21 cellular contexts compared by ENCODE assay signal in the genomic region with DNA sequence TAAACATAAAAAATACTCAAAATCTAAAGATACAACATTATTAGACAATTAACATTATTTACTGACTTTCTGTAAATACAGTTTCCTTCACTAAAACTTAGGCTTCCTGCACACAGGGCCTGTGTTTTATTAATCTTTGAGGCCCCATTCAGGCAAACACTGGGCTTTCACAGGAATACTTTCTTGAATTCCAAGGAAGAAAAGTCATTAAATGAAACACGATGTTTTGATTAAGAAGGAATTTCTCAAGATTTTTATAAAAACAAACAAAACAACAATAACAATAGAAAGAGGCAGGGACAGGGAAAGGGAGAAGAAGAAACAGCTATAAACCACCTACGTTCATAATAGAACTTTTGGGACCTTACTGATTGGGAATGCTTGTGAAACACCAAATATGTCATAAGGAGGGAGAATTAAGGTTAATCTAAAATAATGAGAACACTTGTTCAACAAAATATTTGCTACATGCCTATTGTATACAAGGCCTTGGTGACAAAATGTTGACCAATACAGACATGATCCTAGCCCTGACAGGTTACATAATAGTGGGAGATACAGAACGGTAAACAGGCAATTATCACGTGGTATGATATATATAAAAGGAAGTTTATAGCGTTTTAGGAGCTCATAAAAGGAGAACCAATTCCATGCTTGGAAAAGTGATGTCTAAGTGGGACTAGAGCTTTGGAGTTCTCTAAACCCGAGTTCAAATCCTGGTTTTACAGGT. TPM values are rescaled to one million over a fixed set of nuclear protein-coding genes. Genes with fewer than 3 reads are reported as not detected.
DNase-seq lines count a peak whose midpoint lies in the region; ATAC-seq, FAIRE-seq and TF ChIP-seq lines count a peak whose summit lies in the region.
"Had no signal": no experiment of that assay in that cellular context is flagged by ENCODE, and none has a peak within 500 bp of the region (broad histone marks: within the 10 kb centered on the region; RNA-seq: fewer than 3 reads in every experiment).

No MANE protein-coding gene starts in this region.

- H3K4me3 ChIP-seq in HEK293 (ENCODE audit: low read depth, low read length) = no peak overlapping the region
- H3K4me3 ChIP-seq in liver (ENCODE audit: low read depth in 1 of 3, low read length in 3 of 3) = no peak overlapping the region
- no peak overlapping the region for H3K4me3 ChIP-seq in suprapubic skin
- H3K4me3 ChIP-seq: coronary artery, thoracic aorta had no signal

- TF ChIP-seq POLR2A in suprapubic skin (IDR thresholded peaks at IDR 0.05) = no peak
- no peak for TF ChIP-seq POLR2A in GM12892 (IDR thresholded peaks at IDR 0.05; ENCODE audit: low read depth, low read length)

- TF ChIP-seq CTCF in HEK293 (tag by site-specific recombination; IDR thresholded peaks at IDR 0.05) = no peak
- no peak for TF ChIP-seq CTCF in chondrocyte (IDR thresholded peaks at IDR 0.05)
- TF ChIP-seq CTCF in liver (IDR thresholded peaks at IDR 0.05; ENCODE audit: low read depth, low read length, missing input control) = no peak
- no peak for TF ChIP-seq CTCF in suprapubic skin (IDR thresholded peaks at IDR 0.05)

- POLR2A ChIA-PET in HEK293 (lab: Yijun Ruan, JAX) = no interaction called here

- H3K27ac Mint-ChIP-seq in chondrocyte (ENCODE audit: unreplicated experiment) = peak overlapping the region; percentile 84
- H3K27ac Mint-ChIP-seq: activated naive CD8-positive, alpha-beta T cell; CD4-positive, alpha-beta memory T cell; natural killer cell treated with Interleukin-12 subunit alpha and Interleukin-12 subunit beta and Interleukin-15 and Interleukin-18, amount 100 ng/mL, for 72 hours; stimulated activated memory B cell treated with anti-CD40 and anti-IgM and Interleukin-4, amounts not matched to agents 10 μg/mL and 1 μg/mL and 100 μg/mL, for 72 hours had no signal

- H3K27me3 Mint-ChIP-seq in chondrocyte (ENCODE audit: low read depth) = no peaks in the 10 kb centered on the region

- TF ChIP-seq EP300 in suprapubic skin (IDR thresholded peaks at IDR 0.05) = no peak

- H3K27ac ChIP-seq in HEK293 (ENCODE audit: extremely low read depth, low read depth, low read length) (no peak overlapping the region), liver (ENCODE audit: low read depth in 1 of 2, low read length in 2 of 2) (peak overlapping the region; percentile 62 to 69), suprapubic skin (peak overlapping the region; percentile 41)
- H3K27ac ChIP-seq: brain microvascular endothelial cell, coronary artery, thoracic aorta had no signal

- TF ChIP-seq RAD21 in liver (IDR thresholded peaks at IDR 0.05) = no peak

- FAIRE-seq in GM12892 (lab: Jason Lieb, UNC) = no peak

- no peak for ATAC-seq in HG02938 (IDR thresholded peaks at IDR 0.05; ENCODE audit: unreplicated experiment)
- ATAC-seq: natural killer cell treated with Interleukin-12 subunit alpha and Interleukin-12 subunit beta and Interleukin-15 and Interleukin-18, amount 100 ng/mL, for 72 hours; stimulated activated memory B cell treated with anti-CD40 and anti-IgM and Interleukin-4, amounts not matched to agents 10 μg/mL and 1 μg/mL and 100 μg/mL, for 72 hours had no signal

- H3K36me3 ChIP-seq in HEK293 (ENCODE audit: control insufficient read depth in 2 of 2, insufficient read depth in 1 of 2, low read length in 2 of 2) (no peaks in the 10 kb centered on the region), liver (ENCODE audit: control insufficient read depth in 4 of 4, insufficient read depth in 3 of 4, low read depth in 1 of 4, low read length in 3 of 4) (no peaks in the 10 kb centered on the region), suprapubic skin (no peaks in the 10 kb centered on the region)
- H3K36me3 ChIP-seq: brain microvascular endothelial cell, thoracic aorta had no signal

- CTCF ChIA-PET in HEK293 (lab: Yijun Ruan, JAX) = interaction anchor here (1.2 kb wide), 1 partner anchor 22 kb away, joined by 3 read pairs; no protein-coding TSS in a partner anchor

- no peak for DNase-seq in chondrocyte (ENCODE audit: low spot score)
- no peak for DNase-seq in suprapubic skin (ENCODE audit: low spot score in 2 of 2)
- no peak for DNase-seq in GM12892 (ENCODE audit: insufficient read length)
- no peak for DNase-seq in kidney glomerular epithelial cell (lab: John Stamatoyannopoulos, UW)
- no peak for DNase-seq in NK-92 treated with Interleukin-12 subunit alpha and Interleukin-12 subunit beta, amount 100 ng/mL, for 24 hours (lab: John Stamatoyannopoulos, UW)
- DNase-seq: activated CD4-positive, alpha-beta T cell treated with anti-CD3 and anti-CD28 coated beads for 4 hours; brain microvascular endothelial cell; CD4-positive, alpha-beta memory T cell; foreskin melanocyte; H7; mesendoderm; NCI-H524; stimulated activated CD4-positive, alpha-beta T cell treated with anti-CD3 and anti-CD28 coated beads, Interleukin-1b, Interleukin-23, amount 100 ng/mL, for 48 hours had no signal

- peaks cover 74% of the 10 kb centered on the region for H3K4me1 Mint-ChIP-seq in chondrocyte (ENCODE audit: low read depth)

- H3K4me1 ChIP-seq in HEK293 (ENCODE audit: control insufficient read depth, insufficient read depth, low read length) = peaks cover 6% of the 10 kb centered on the region; the same call in 1 of the 2 replicates
- peaks cover 5 to 54% (median 42%) of the 10 kb centered on the region in 4 donors for H3K4me1 ChIP-seq in liver (ENCODE audit: control insufficient read depth in 4 of 4, insufficient read depth in 4 of 4, low read length in 3 of 4)
- H3K4me1 ChIP-seq in suprapubic skin = peaks cover 65% of the 10 kb centered on the region

- H3K4me3 Mint-ChIP-seq in chondrocyte (ENCODE audit: unreplicated experiment) = no peak overlapping the region
- H3K4me3 Mint-ChIP-seq: activated naive CD8-positive, alpha-beta T cell; natural killer cell treated with Interleukin-12 subunit alpha and Interleukin-12 subunit beta and Interleukin-15 and Interleukin-18, amount 100 ng/mL, for 72 hours; stimulated activated memory B cell treated with anti-CD40 and anti-IgM and Interleukin-4, amounts not matched to agents 10 μg/mL and 1 μg/mL and 100 μg/mL, for 72 hours had no signal

- peak overlapping the region in 1 of 2 donors; percentile 10 for H3K9ac ChIP-seq in liver (ENCODE audit: low read depth in 1 of 2, low read length in 2 of 2)

- no peaks in the 10 kb centered on the region for H3K9me3 Mint-ChIP-seq in chondrocyte (ENCODE audit: low read depth)
- H3K9me3 Mint-ChIP-seq: natural killer cell treated with Interleukin-12 subunit alpha and Interleukin-12 subunit beta and Interleukin-15 and Interleukin-18, amount 100 ng/mL, for 72 hours; stimulated activated memory B cell treated with anti-CD40 and anti-IgM and Interleukin-4, amounts not matched to agents 10 μg/mL and 1 μg/mL and 100 μg/mL, for 72 hours had no signal

- no peaks in the 10 kb centered on the region for H3K9me3 ChIP-seq in HEK293 (ENCODE audit: control insufficient read depth, insufficient read depth, low read depth, low read length)
- no peaks in the 10 kb centered on the region for H3K9me3 ChIP-seq in liver (ENCODE audit: control insufficient read depth in 4 of 4, low read length in 3 of 4)
- H3K9me3 ChIP-seq in suprapubic skin = no peaks in the 10 kb centered on the region
- H3K9me3 ChIP-seq: thoracic aorta had no signal

- WGBS in liver = 32% methylated on average over 6 of the region's 6 CpGs
- WGBS in suprapubic skin = 58% methylated on average over 6 of the region's 6 CpGs

- H3K27me3 ChIP-seq in liver (ENCODE audit: control insufficient read depth in 4 of 4, insufficient read depth in 4 of 4, low read length in 3 of 4) (no peaks in the 10 kb centered on the region), suprapubic skin (peaks cover 5% of the 10 kb centered on the region)
- H3K27me3 ChIP-seq: brain microvascular endothelial cell had no signal

- H3K36me3 Mint-ChIP-seq in chondrocyte (ENCODE audit: low read depth) = peaks cover 4% of the 10 kb centered on the region
- H3K36me3 Mint-ChIP-seq: activated naive CD8-positive, alpha-beta T cell; CD4-positive, alpha-beta memory T cell; natural killer cell treated with Interleukin-12 subunit alpha and Interleukin-12 subunit beta and Interleukin-15 and Interleukin-18, amount 100 ng/mL, for 72 hours; stimulated activated memory B cell treated with anti-CD40 and anti-IgM and Interleukin-4, amounts not matched to agents 10 μg/mL and 1 μg/mL and 100 μg/mL, for 72 hours had no signal

TF ChIP-seq in HEK293, 187 proteins besides CTCF, POLR2A, EP300 and RAD21 (continues in another document):
- TF ChIP-seq, protein P1, sequence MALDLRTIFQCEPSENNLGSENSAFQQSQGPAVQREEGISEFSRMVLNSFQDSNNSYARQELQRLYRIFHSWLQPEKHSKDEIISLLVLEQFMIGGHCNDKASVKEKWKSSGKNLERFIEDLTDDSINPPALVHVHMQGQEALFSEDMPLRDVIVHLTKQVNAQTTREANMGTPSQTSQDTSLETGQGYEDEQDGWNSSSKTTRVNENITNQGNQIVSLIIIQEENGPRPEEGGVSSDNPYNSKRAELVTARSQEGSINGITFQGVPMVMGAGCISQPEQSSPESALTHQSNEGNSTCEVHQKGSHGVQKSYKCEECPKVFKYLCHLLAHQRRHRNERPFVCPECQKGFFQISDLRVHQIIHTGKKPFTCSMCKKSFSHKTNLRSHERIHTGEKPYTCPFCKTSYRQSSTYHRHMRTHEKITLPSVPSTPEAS (tag by site-specific recombination; IDR thresholded peaks at IDR 0.05) = no peak

TF ChIP-seq in liver, 16 proteins besides CTCF, POLR2A, EP300 and RAD21 (continues in another document):
- TF ChIP-seq FOXA1 (IDR thresholded peaks at IDR 0.05) (peak; percentile 16), SP1 (IDR thresholded peaks at IDR 0.05) (no peak), HNF4A (conservative IDR thresholded peaks at IDR 0.05) (peak in 1 of 2 donors; percentile 22), FOXA2 (IDR thresholded peaks at IDR 0.05) (peak; percentile 30), ATF3 (IDR thresholded peaks at IDR 0.05) (no peak), GABPA (IDR thresholded peaks at IDR 0.05 in 1 of 2, conservative IDR thresholded peaks at IDR 0.05 in 1 of 2) (no peak), YY1 (IDR thresholded peaks at IDR 0.05) (no peak)

RNA-seq across cellular contexts. Expression of gene DDAH1, which starts 3.6 kb away (rescaled TPM):
- total RNA-seq in chondrocyte = 91.8 to 93.0 TPM (median 92.7 TPM) in 3 replicates
- 10 to 100 TPM; 29.7 to 33.7 TPM for total RNA-seq in liver
- 10 to 100 TPM; 25.8 to 42.7 TPM for polyA plus RNA-seq in liver
- 10 to 100 TPM; 10.4 to 19.6 (median 15.5) TPM for total RNA-seq in suprapubic skin
- 0.19 TPM for polyA plus RNA-seq in GM12892 (2012; ENCODE audit: missing spikeins)
- total RNA-seq: CD4-positive, alpha-beta memory T cell; natural killer cell treated with Interleukin-12 subunit alpha and Interleukin-12 subunit beta and Interleukin-15 and Interleukin-18, amount 100 ng/mL, for 72 hours had no signal
- polyA plus RNA-seq: CD4-positive, alpha-beta memory T cell had no signal
